Comparison of ENCODE assay signal across 8 cellular contexts in the genomic region with DNA sequence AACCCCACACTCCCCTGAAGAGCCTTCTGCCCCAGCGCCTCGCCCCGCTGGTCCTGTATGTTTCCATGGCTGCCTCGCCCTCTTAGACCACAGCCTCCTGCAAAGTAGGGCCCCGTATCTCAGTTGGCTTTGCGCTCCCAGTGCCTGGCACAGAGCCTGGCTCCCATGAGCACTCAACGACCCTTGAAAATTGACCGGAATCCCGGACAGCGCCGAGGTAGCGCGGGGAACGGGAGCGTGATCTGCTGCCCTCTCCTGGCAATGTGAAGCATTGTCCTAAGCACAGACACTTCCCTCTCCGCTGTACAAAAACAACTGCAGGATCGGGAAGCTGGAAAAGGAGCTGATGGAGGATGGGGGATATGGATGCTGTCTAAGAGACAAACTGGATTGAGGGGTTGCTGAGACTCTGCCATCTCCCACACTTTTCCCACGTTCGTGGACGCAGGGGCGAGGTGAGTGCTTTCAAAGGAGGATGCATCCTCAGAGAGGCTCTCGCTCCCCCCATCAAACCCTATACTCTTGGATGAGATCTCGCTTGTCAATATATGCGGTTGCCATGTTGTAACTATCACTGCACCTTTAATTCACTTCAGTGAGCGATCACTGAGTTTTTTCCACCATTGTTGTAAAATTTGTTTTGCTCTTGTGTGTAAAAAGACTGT. TPM values are rescaled to one million over a fixed set of nuclear protein-coding genes. Genes with fewer than 3 reads are reported as not detected.
DNase-seq lines count a peak whose midpoint lies in the region; ATAC-seq, FAIRE-seq and TF ChIP-seq lines count a peak whose summit lies in the region.

No MANE protein-coding gene starts in this region.

- no peak for TF ChIP-seq POLR2A in Peyer's patch (IDR thresholded peaks at IDR 0.05)
- TF ChIP-seq POLR2A in gastroesophageal sphincter (IDR thresholded peaks at IDR 0.05) = no peak
- TF ChIP-seq POLR2A in uterus (IDR thresholded peaks at IDR 0.05) = no peak

- H3K4me3 ChIP-seq in Peyer's patch (peak overlapping the region in 2 of 4 donors; percentile 20 to 30), gastroesophageal sphincter (peak overlapping the region in 1 of 2 donors; percentile 34), uterus (no peak overlapping the region)

- DNase-seq in COLO829 (ENCODE audit: low spot score) (peak; percentile 65), HTR-8/SVneo (ENCODE audit: insufficient read length, low spot score) (peak; percentile 86), Peyer's patch (peak in 2 of 3 donors; percentile 67 to 75), nucleus accumbens (lab: John Stamatoyannopoulos, UW) (peak in 49 of 56 donors; percentile 19 to 84 (median 52)), uterus (peak; percentile 50 to 67)
- DNase-seq in activated naive CD4-positive, alpha-beta T cell treated with anti-CD3 and anti-CD28 coated beads, Interleukin-2, amount 50 U/mL, for 16 hours = peak; percentile 44

- ATAC-seq in gastroesophageal sphincter (peak; percentile 89), GM21360 (IDR thresholded peaks at IDR 0.05; ENCODE audit: unreplicated experiment) (no peak)

- H3K27ac ChIP-seq in Peyer's patch (no peak overlapping the region), gastroesophageal sphincter (no peak overlapping the region), uterus (no peak overlapping the region)

- intact Hi-C loops in uterus (cut with DNase I; ENCODE audit: low total_unique reads) = no loop called here

- H3K36me3 ChIP-seq in Peyer's patch (no peaks in the 10 kb centered on the region), gastroesophageal sphincter (no peaks in the 10 kb centered on the region), uterus (no peaks in the 10 kb centered on the region)

- H3K4me1 ChIP-seq in Peyer's patch = peaks cover 0 to 8% (median 0%) of the 10 kb centered on the region in 4 donors
- H3K4me1 ChIP-seq in gastroesophageal sphincter = peaks cover 0 to 12% (median 0%) of the 10 kb centered on the region in 3 donors
- H3K4me1 ChIP-seq in uterus = peaks cover 0 to 5% of the 10 kb centered on the region in 2 donors

- H3K9me3 ChIP-seq in Peyer's patch (no peaks in the 10 kb centered on the region), gastroesophageal sphincter (no peaks in the 10 kb centered on the region), uterus (no peaks in the 10 kb centered on the region)

- H3K27me3 ChIP-seq in Peyer's patch (no peaks in the 10 kb centered on the region), gastroesophageal sphincter (peaks cover 13% of the 10 kb centered on the region), uterus (no peaks in the 10 kb centered on the region)

- TF ChIP-seq EP300 in gastroesophageal sphincter (IDR thresholded peaks at IDR 0.05) = no peak

- peak; percentile 97 for FAIRE-seq in HTR-8/SVneo (lab: Jason Lieb, UNC)

- 27 to 28% methylated on average over 5 to 12 of the region's 25 CpGs for WGBS in gastroesophageal sphincter (ENCODE audit: low coverage in 1 of 2), 2 donors

- peak; percentile 29 to 92 (median 80) for TF ChIP-seq CTCF in Peyer's patch (IDR thresholded peaks at IDR 0.05)
- TF ChIP-seq CTCF in gastroesophageal sphincter (IDR thresholded peaks at IDR 0.05) = peak; percentile 51 to 93 (median 72)
- TF ChIP-seq CTCF in uterus (IDR thresholded peaks at IDR 0.05) = peak; percentile 84 to 86 (median 86)

RNA-seq across cellular contexts. Expression of gene FKBP4, which starts 10.7 kb away (rescaled TPM):
- total RNA-seq in Peyer's patch = 10 to 100 TPM; 27.7 to 42.4 (median 33.7) TPM
- total RNA-seq in gastroesophageal sphincter = 10 to 100 TPM; 34.7 to 47.0 (median 41.1) TPM
- 10 to 100 TPM in 3 of 4 donors, 1 to 10 TPM in 1; 8.5 to 59.0 (median 36.7) TPM for total RNA-seq in uterus

RNA-seq across cellular contexts. Expression of gene ITFG2, which starts 28.4 kb away (rescaled TPM):
- total RNA-seq in Peyer's patch = 100 to 1,000 TPM in 2 of 4 donors, 10 to 100 TPM in 2; 50.8 to 119 (median 102) TPM
- total RNA-seq in gastroesophageal sphincter = 10 to 100 TPM; 11.9 to 29.0 (median 22.1) TPM
- 10 to 100 TPM; 30.5 to 92.6 (median 35.0) TPM for total RNA-seq in uterus

RNA-seq across cellular contexts. Expression of gene NRIP2, which starts 50.8 kb away (rescaled TPM):
- total RNA-seq in Peyer's patch (not detected), gastroesophageal sphincter (1 to 10 TPM; 1.4 to 5.7 (median 1.9) TPM), uterus (10 to 100 TPM in 1 of 4 donors, 1 to 10 TPM in 3; 2.4 to 10.5 (median 7.0) TPM)
